ENCODE assay signal across 16 cellular contexts in genomic region chr4:160202802-160203201, GRCh38.
A peak's percentile ranks its signal among the peaks of the same experiment; 100 is the strongest.
DNase-seq lines count a peak whose midpoint lies in the region; ATAC-seq, FAIRE-seq and TF ChIP-seq lines count a peak whose summit lies in the region.
"Had no signal": no experiment of that assay in that cellular context is flagged by ENCODE, and none has a peak within 500 bp of the region (broad histone marks: within the 10 kb centered on the region; RNA-seq: fewer than 3 reads in every experiment).

No MANE protein-coding gene starts in this region.

- no peak overlapping the region for H3K27ac ChIP-seq in PC-3 (ENCODE audit: low read length)
- no peak overlapping the region for H3K27ac ChIP-seq in keratinocyte (ENCODE audit: control insufficient read depth, insufficient read depth, low read length)
- H3K27ac ChIP-seq in CD8-positive, alpha-beta memory T cell (ENCODE audit: low read depth, low read length): no peak overlapping the region
- H3K27ac ChIP-seq: BLaER1 treated with 17β-estradiol and CSF1 and Interleukin-3, amounts not matched to agents 10 nM and 100 nM; right atrium auricular region; VCaP had no signal

- no peak overlapping the region for H3K4me2 ChIP-seq in PC-3 (ENCODE audit: low read length)
- H3K4me2 ChIP-seq in keratinocyte (ENCODE audit: control insufficient read depth, extremely low read depth, insufficient read depth, low read depth, low read length): no peak overlapping the region
- H3K4me2 ChIP-seq: BLaER1 treated with 17β-estradiol and CSF1 and Interleukin-3, amounts not matched to agents 10 nM and 100 nM had no signal

- no peaks in the 10 kb centered on the region for H3K9me3 Mint-ChIP-seq in Caco-2 (ENCODE audit: unreplicated experiment)
- peaks cover 6 to 42% (median 10%) of the 10 kb centered on the region in 5 donors for H3K9me3 Mint-ChIP-seq in CD8-positive, alpha-beta memory T cell
- peaks cover 11% of the 10 kb centered on the region for H3K9me3 Mint-ChIP-seq in activated CD4-positive, alpha-beta memory T cell treated with anti-CD3 and anti-CD28 coated beads for 36 hours

- CTCF ChIA-PET in PC-3 (lab: Charles Lee) (no interaction called here), Caco-2 (lab: Charles Lee) (no interaction called here)
- CTCF ChIA-PET in CD8-positive, alpha-beta memory T cell (lab: Charles Lee): no interaction called here
- CTCF ChIA-PET in activated CD4-positive, alpha-beta memory T cell treated with anti-CD3 and anti-CD28 coated beads for 36 hours (lab: Charles Lee): no interaction called here

- H3K9ac ChIP-seq in PC-3 (ENCODE audit: low read length): no peak overlapping the region
- H3K9ac ChIP-seq in keratinocyte (ENCODE audit: control insufficient read depth, extremely low read depth, insufficient read depth, low read length): no peak overlapping the region
- H3K9ac ChIP-seq: BLaER1 treated with 17β-estradiol and CSF1 and Interleukin-3, amounts not matched to agents 10 nM and 100 nM had no signal

- no peaks in the 10 kb centered on the region for H3K79me2 ChIP-seq in PC-3 (ENCODE audit: low read length)
- no peaks in the 10 kb centered on the region for H3K79me2 ChIP-seq in keratinocyte (ENCODE audit: control insufficient read depth, insufficient read depth, low read length)

- dilution Hi-C loops in keratinocyte (cut with MboI; ENCODE audit: extremely low pct_ligation_motif_present, low sequenced_read_pairs): no loop called here

- intact Hi-C loops in PC-3 (cut with micrococcal nuclease) (no loop called here), Caco-2 (cut with micrococcal nuclease; ENCODE audit: unreplicated experiment) (no loop called here)
- intact Hi-C loops in activated CD4-positive, alpha-beta memory T cell treated with anti-CD3 and anti-CD28 coated beads for 36 hours (cut with micrococcal nuclease): no loop called here

- no peak for FAIRE-seq in keratinocyte (lab: Jason Lieb, UNC)
- FAIRE-seq: frontal cortex had no signal

- H3F3A ChIP-seq in PC-3 (ENCODE audit: low read length, unreplicated experiment): no peaks in the 10 kb centered on the region

- H3K4me1 ChIP-seq in PC-3 (ENCODE audit: insufficient read depth, low read length): 0 out of 2 replicates have a peak, but pooled peaks cover 3% of the 10 kb centered on the region
- H3K4me1 ChIP-seq in keratinocyte (ENCODE audit: control insufficient read depth, extremely low read depth, insufficient read depth, low read length): no peaks in the 10 kb centered on the region
- no peaks in the 10 kb centered on the region for H3K4me1 ChIP-seq in Caco-2
- H3K4me1 ChIP-seq in CD8-positive, alpha-beta memory T cell (ENCODE audit: insufficient read depth, low read length): no peaks in the 10 kb centered on the region
- H3K4me1 ChIP-seq: BLaER1 treated with 17β-estradiol and CSF1 and Interleukin-3, amounts not matched to agents 10 nM and 100 nM; right atrium auricular region had no signal

- DNase-seq in PC-3: peak; percentile 66
- peak; percentile 28 for DNase-seq in keratinocyte (ENCODE audit: low read depth, low spot score)
- DNase-seq in Caco-2: no peak
- no peak for DNase-seq in CD8-positive, alpha-beta memory T cell
- DNase-seq in activated CD4-positive, alpha-beta memory T cell treated with anti-CD3 and anti-CD28 coated beads for 36 hours: no peak
- DNase-seq: amniotic stem cell, dermis blood vessel endothelial cell, islet precursor cell, NCI-H1694 treated with DMSO at 0.1 percent for 48 hours had no signal

- no peaks in the 10 kb centered on the region for H3K9me1 ChIP-seq in keratinocyte (ENCODE audit: control insufficient read depth, extremely low read depth, insufficient read depth, low read length)

- no peak overlapping the region for H2AFZ ChIP-seq in PC-3 (ENCODE audit: low read length)
- no peak overlapping the region for H2AFZ ChIP-seq in keratinocyte (ENCODE audit: control insufficient read depth, low read length)

- H3K9me3 ChIP-seq in PC-3 (ENCODE audit: low read length): no peaks in the 10 kb centered on the region
- H3K9me3 ChIP-seq in keratinocyte (ENCODE audit: control insufficient read depth, low read depth, low read length): no peaks in the 10 kb centered on the region
- H3K9me3 ChIP-seq in Caco-2: no peaks in the 10 kb centered on the region
- no peaks in the 10 kb centered on the region for H3K9me3 ChIP-seq in CD8-positive, alpha-beta memory T cell (ENCODE audit: low read length)

- H3K4me3 ChIP-seq in PC-3 (ENCODE audit: low read length) (no peak overlapping the region), keratinocyte (ENCODE audit: control insufficient read depth in 2 of 3, extremely low read depth in 1 of 3, insufficient read depth in 2 of 3, low read depth in 1 of 3, low read length in 3 of 3) (no peak overlapping the region), Caco-2 (ENCODE audit: low read depth, low read length) (no peak overlapping the region)
- H3K4me3 ChIP-seq in CD8-positive, alpha-beta memory T cell (ENCODE audit: low read length): no peak overlapping the region
- H3K4me3 ChIP-seq: BLaER1 treated with 17β-estradiol and CSF1 and Interleukin-3, amounts not matched to agents 10 nM and 100 nM; right atrium auricular region had no signal

- no peaks in the 10 kb centered on the region for H3K4me1 Mint-ChIP-seq in Caco-2 (ENCODE audit: low read depth, unreplicated experiment)
- no peaks in the 10 kb centered on the region for H3K4me1 Mint-ChIP-seq in CD8-positive, alpha-beta memory T cell
- no peaks in the 10 kb centered on the region for H3K4me1 Mint-ChIP-seq in activated CD4-positive, alpha-beta memory T cell treated with anti-CD3 and anti-CD28 coated beads for 36 hours (ENCODE audit: low read depth)

- H3K27me3 ChIP-seq in PC-3 (ENCODE audit: low read length) (no peaks in the 10 kb centered on the region), keratinocyte (ENCODE audit: control insufficient read depth, extremely low read depth, insufficient read depth, low read length) (no peaks in the 10 kb centered on the region), Caco-2 (replicated peaks; ENCODE audit: control insufficient read depth, insufficient read depth, low read length) (no peaks in the 10 kb centered on the region)
- no peaks in the 10 kb centered on the region for H3K27me3 ChIP-seq in CD8-positive, alpha-beta memory T cell (ENCODE audit: insufficient read depth, low read length, poor library complexity, severe bottlenecking)
- H3K27me3 ChIP-seq: BLaER1 treated with 17β-estradiol and CSF1 and Interleukin-3, amounts not matched to agents 10 nM and 100 nM; right atrium auricular region had no signal

- no peaks in the 10 kb centered on the region for H3K9me2 ChIP-seq in PC-3 (replicated peaks; ENCODE audit: low read length)

- H3K27ac Mint-ChIP-seq in Caco-2 (ENCODE audit: unreplicated experiment): no peak overlapping the region
- no peak overlapping the region for H3K27ac Mint-ChIP-seq in CD8-positive, alpha-beta memory T cell
- H3K27ac Mint-ChIP-seq in activated CD4-positive, alpha-beta memory T cell treated with anti-CD3 and anti-CD28 coated beads for 36 hours: no peak overlapping the region

- TF ChIP-seq CTCF in PC-3 (conservative IDR thresholded peaks at IDR 0.05; ENCODE audit: low read depth, low read length) (no peak), keratinocyte (optimal IDR thresholded peaks at IDR 0.05 in 1 of 3, IDR thresholded peaks at IDR 0.05 in 1 of 3, conservative IDR thresholded peaks at IDR 0.05 in 1 of 3; ENCODE audit: extremely low read depth in 1 of 3, insufficient read depth in 2 of 3, low read length in 3 of 3) (no peak), Caco-2 (IDR thresholded peaks at IDR 0.05; ENCODE audit: insufficient read depth in 1 of 2, low read depth in 1 of 2, low read length in 1 of 2, severe bottlenecking in 1 of 2, unreplicated experiment in 1 of 2) (no peak)

- ATAC-seq in GM18861 (IDR thresholded peaks at IDR 0.05; ENCODE audit: unreplicated experiment) (peak; percentile 78), HG02852 (IDR thresholded peaks at IDR 0.05; ENCODE audit: unreplicated experiment) (peak; percentile 86), PC-3 (peak; percentile 89), SK-N-SH treated with all-trans-retinoic acid at 6 μM for 48 hours (no peak)

- no TSS peak for BruUV-seq in PC-3 (replicated peaks; lab: Mats Ljungman, UMichigan)
- no TSS peak for BruUV-seq in Caco-2 (replicated peaks; lab: Mats Ljungman, UMichigan)

- no peaks in the 10 kb centered on the region for H3K36me3 ChIP-seq in PC-3 (ENCODE audit: low read depth, low read length)
- no peaks in the 10 kb centered on the region for H3K36me3 ChIP-seq in keratinocyte (ENCODE audit: control insufficient read depth in 2 of 2, extremely low read depth in 1 of 2, insufficient read depth in 2 of 2, low read length in 2 of 2)
- H3K36me3 ChIP-seq in Caco-2 (ENCODE audit: control insufficient read depth, insufficient read depth, low read length): no peaks in the 10 kb centered on the region
- no peaks in the 10 kb centered on the region for H3K36me3 ChIP-seq in CD8-positive, alpha-beta memory T cell (ENCODE audit: insufficient read depth, low read length)
- H3K36me3 ChIP-seq: BLaER1 treated with 17β-estradiol and CSF1 and Interleukin-3, amounts not matched to agents 10 nM and 100 nM; right atrium auricular region had no signal

- no peak overlapping the region for H3K4me3 Mint-ChIP-seq in Caco-2 (ENCODE audit: unreplicated experiment)
- no peak overlapping the region for H3K4me3 Mint-ChIP-seq in CD8-positive, alpha-beta memory T cell
- H3K4me3 Mint-ChIP-seq in activated CD4-positive, alpha-beta memory T cell treated with anti-CD3 and anti-CD28 coated beads for 36 hours: no peak overlapping the region

- no peaks in the 10 kb centered on the region for H3K36me3 Mint-ChIP-seq in Caco-2 (ENCODE audit: insufficient read depth, unreplicated experiment)
- no peaks in the 10 kb centered on the region for H3K36me3 Mint-ChIP-seq in CD8-positive, alpha-beta memory T cell
- H3K36me3 Mint-ChIP-seq in activated CD4-positive, alpha-beta memory T cell treated with anti-CD3 and anti-CD28 coated beads for 36 hours: no peaks in the 10 kb centered on the region

- H4K20me1 ChIP-seq in PC-3 (ENCODE audit: low read length): no peaks in the 10 kb centered on the region
- H4K20me1 ChIP-seq in keratinocyte (ENCODE audit: control insufficient read depth, extremely low read depth, insufficient read depth, low read length): no peaks in the 10 kb centered on the region
- H4K20me1 ChIP-seq: BLaER1 treated with 17β-estradiol and CSF1 and Interleukin-3, amounts not matched to agents 10 nM and 100 nM had no signal

- peaks cover 2% of the 10 kb centered on the region for H3K27me3 Mint-ChIP-seq in Caco-2 (ENCODE audit: insufficient read depth, unreplicated experiment)
- no peaks in the 10 kb centered on the region for H3K27me3 Mint-ChIP-seq in CD8-positive, alpha-beta memory T cell
- no peaks in the 10 kb centered on the region for H3K27me3 Mint-ChIP-seq in activated CD4-positive, alpha-beta memory T cell treated with anti-CD3 and anti-CD28 coated beads for 36 hours

- POLR2A ChIA-PET in PC-3 (lab: Charles Lee; ENCODE audit: unreplicated experiment): interaction anchor here (0.5 kb wide), 1 partner anchor 698 kb away, joined by 4 read pairs; no protein-coding TSS in a partner anchor
- POLR2A ChIA-PET in Caco-2 (lab: Charles Lee): no interaction called here
- POLR2A ChIA-PET in CD8-positive, alpha-beta memory T cell (lab: Charles Lee): no interaction called here
- POLR2A ChIA-PET in activated CD4-positive, alpha-beta memory T cell treated with anti-CD3 and anti-CD28 coated beads for 36 hours (lab: Charles Lee): no interaction called here

TF ChIP-seq in SK-N-SH treated with all-trans-retinoic acid at 6 μM for 48 hours, 23 proteins besides CTCF, POLR2A, EP300 and RAD21 (continues in another document):
- TF ChIP-seq ISL1 (CRISPR knock-in tag; IDR thresholded peaks at IDR 0.05) (no peak), SNAI2 (CRISPR knock-in tag; IDR thresholded peaks at IDR 0.05) (no peak)

Comparison
In these comparisons a context has a peak if more than half of its experiments do, and no peak if none do; other contexts are left out.
1. DNase-seq: peak in PC-3 (single experiment) and keratinocyte (single experiment); none in Caco-2 (0 of 2), CD8-positive, alpha-beta memory T cell (0 of 5) and activated CD4-positive, alpha-beta memory T cell treated with anti-CD3 and anti-CD28 coated beads for 36 hours (single experiment).